ENCODE assay signal across 8 cellular contexts in genomic region chr20:25223179-25223661, GRCh38. TPM values are rescaled to one million over a fixed set of nuclear protein-coding genes. Genes with fewer than 3 reads are reported as not detected.
DNase-seq lines count a peak whose midpoint lies in the region; ATAC-seq and TF ChIP-seq lines count a peak whose summit lies in the region.

No MANE protein-coding gene starts in this region.

- no peaks in the 10 kb centered on the region for H3K9me3 Mint-ChIP-seq in CD8-positive, alpha-beta T cell
- no peaks in the 10 kb centered on the region for H3K9me3 Mint-ChIP-seq in activated T-helper 1 cell treated with anti-CD3 and anti-CD28 coated beads, Interleukin-12 subunit alpha, Interleukin-12 subunit beta, Interleukin-2, Interleukin-4 antibody, amounts not matched to agents 30 ng/mL and 10 ng/mL and 1 ng/mL, durations not matched to agents 14 hours and 24 hours and 36 hours

- ATAC-seq in CD8-positive, alpha-beta T cell, result peak; percentile 56
- no peak for ATAC-seq in GM19035 (IDR thresholded peaks at IDR 0.05; ENCODE audit: unreplicated experiment)
- ATAC-seq in GM18498 (IDR thresholded peaks at IDR 0.05; ENCODE audit: unreplicated experiment), result no peak
- ATAC-seq in GM19452 (IDR thresholded peaks at IDR 0.05; ENCODE audit: unreplicated experiment), result no peak

- H3K27me3 Mint-ChIP-seq in CD8-positive, alpha-beta T cell (ENCODE audit: low read depth), result no peaks in the 10 kb centered on the region
- H3K27me3 Mint-ChIP-seq in activated T-helper 1 cell treated with anti-CD3 and anti-CD28 coated beads, Interleukin-12 subunit alpha, Interleukin-12 subunit beta, Interleukin-2, Interleukin-4 antibody, amounts not matched to agents 30 ng/mL and 10 ng/mL and 1 ng/mL, durations not matched to agents 14 hours and 24 hours and 36 hours (ENCODE audit: insufficient read depth), result no peaks in the 10 kb centered on the region

- H3K27ac ChIP-seq in CD8-positive, alpha-beta T cell (ENCODE audit: low read depth, low read length), result no peak overlapping the region
- peak overlapping the region; percentile 0; the same call in 1 of the 2 replicates for H3K27ac ChIP-seq in HUES6 (ENCODE audit: low read depth, low read length)

- no peak for TF ChIP-seq CTCF in CD8-positive, alpha-beta T cell (IDR thresholded peaks at IDR 0.05)

- CTCF ChIA-PET in CD8-positive, alpha-beta T cell (lab: Charles Lee), result no interaction called here

- no peaks in the 10 kb centered on the region for H3K36me3 ChIP-seq in CD8-positive, alpha-beta T cell (ENCODE audit: insufficient read depth, low read length)
- peaks cover 25% of the 10 kb centered on the region for H3K36me3 ChIP-seq in HUES6 (ENCODE audit: control insufficient read depth, insufficient read depth, low read length)

- H3K36me3 Mint-ChIP-seq in CD8-positive, alpha-beta T cell, result peaks cover 34% of the 10 kb centered on the region
- H3K36me3 Mint-ChIP-seq in activated T-helper 1 cell treated with anti-CD3 and anti-CD28 coated beads, Interleukin-12 subunit alpha, Interleukin-12 subunit beta, Interleukin-2, Interleukin-4 antibody, amounts not matched to agents 30 ng/mL and 10 ng/mL and 1 ng/mL, durations not matched to agents 14 hours and 24 hours and 36 hours (ENCODE audit: low read depth), result no peaks in the 10 kb centered on the region

- no peaks in the 10 kb centered on the region for H3K27me3 ChIP-seq in CD8-positive, alpha-beta T cell (ENCODE audit: insufficient read depth, low read length)
- no peaks in the 10 kb centered on the region for H3K27me3 ChIP-seq in HUES6 (ENCODE audit: control insufficient read depth, insufficient read depth, low read length)

- H3K4me1 ChIP-seq in CD8-positive, alpha-beta T cell (ENCODE audit: insufficient read depth, low read length), result no peaks in the 10 kb centered on the region
- H3K4me1 ChIP-seq in HUES6 (ENCODE audit: control insufficient read depth, insufficient read depth, low read length), result peaks cover 16% of the 10 kb centered on the region

- H3K9me3 ChIP-seq in CD8-positive, alpha-beta T cell (ENCODE audit: low read length), result no peaks in the 10 kb centered on the region
- no peaks in the 10 kb centered on the region for H3K9me3 ChIP-seq in HUES6 (ENCODE audit: control insufficient read depth, insufficient read depth, low read depth, low read length)

- no peak overlapping the region for H3K4me3 ChIP-seq in CD8-positive, alpha-beta T cell (ENCODE audit: low read depth, low read length)
- H3K4me3 ChIP-seq in HUES6 (ENCODE audit: low read depth, low read length), result no peak overlapping the region

- POLR2A ChIA-PET in CD8-positive, alpha-beta T cell (lab: Charles Lee), result no interaction called here

- H3K4me3 Mint-ChIP-seq in CD8-positive, alpha-beta T cell, result no peak overlapping the region
- H3K4me3 Mint-ChIP-seq in activated T-helper 1 cell treated with anti-CD3 and anti-CD28 coated beads, Interleukin-12 subunit alpha, Interleukin-12 subunit beta, Interleukin-2, Interleukin-4 antibody, amounts not matched to agents 30 ng/mL and 10 ng/mL and 1 ng/mL, durations not matched to agents 14 hours and 24 hours and 36 hours, result no peak overlapping the region

- DNase-seq in CD8-positive, alpha-beta T cell, result no peak
- DNase-seq in activated T-helper 1 cell treated with anti-CD3 and anti-CD28 coated beads, Interleukin-12 subunit alpha, Interleukin-12 subunit beta, Interleukin-2, Interleukin-4 antibody, amounts not matched to agents 30 ng/mL and 10 ng/mL and 1 ng/mL, durations not matched to agents 14 hours and 24 hours and 36 hours (ENCODE audit: low spot score), result no peak
- peak; percentile 98 for DNase-seq in islet precursor cell
- DNase-seq in NCI-H1092 (lab: John Stamatoyannopoulos, UW), result no peak

- intact Hi-C loops in CD8-positive, alpha-beta T cell (cut with DNase I, micrococcal nuclease), result loop anchor here in 1 of 2 experiments (1.0 kb wide), 1 partner anchor 176 kb away; no protein-coding TSS in a partner anchor
- intact Hi-C loops in activated T-helper 1 cell treated with anti-CD3 and anti-CD28 coated beads, Interleukin-12 subunit alpha, Interleukin-12 subunit beta, Interleukin-2, Interleukin-4 antibody, amounts not matched to agents 30 ng/mL and 10 ng/mL and 1 ng/mL, durations not matched to agents 14 hours and 24 hours and 36 hours (cut with micrococcal nuclease), result loop anchor here (1.0 to 2.0 kb wide), 2 partner anchors 14 to 24 kb away; no protein-coding TSS in a partner anchor

- H3K9ac ChIP-seq in HUES6 (ENCODE audit: low read length), result peak overlapping the region; percentile 3

- H3K4me1 Mint-ChIP-seq in CD8-positive, alpha-beta T cell (ENCODE audit: low read depth), result peaks cover 3% of the 10 kb centered on the region
- H3K4me1 Mint-ChIP-seq in activated T-helper 1 cell treated with anti-CD3 and anti-CD28 coated beads, Interleukin-12 subunit alpha, Interleukin-12 subunit beta, Interleukin-2, Interleukin-4 antibody, amounts not matched to agents 30 ng/mL and 10 ng/mL and 1 ng/mL, durations not matched to agents 14 hours and 24 hours and 36 hours (ENCODE audit: low read depth), result peaks cover 6% of the 10 kb centered on the region

- H3K27ac Mint-ChIP-seq in CD8-positive, alpha-beta T cell, result peak overlapping the region; percentile 45
- H3K27ac Mint-ChIP-seq in activated T-helper 1 cell treated with anti-CD3 and anti-CD28 coated beads, Interleukin-12 subunit alpha, Interleukin-12 subunit beta, Interleukin-2, Interleukin-4 antibody, amounts not matched to agents 30 ng/mL and 10 ng/mL and 1 ng/mL, durations not matched to agents 14 hours and 24 hours and 36 hours, result peak overlapping the region; percentile 26

RNA-seq across cellular contexts. Expression of gene PYGB, which starts 24.7 kb away (rescaled TPM):
- total RNA-seq in CD8-positive, alpha-beta T cell, result 10 to 100 TPM; 35.2 to 39.2 TPM
- total RNA-seq in activated T-helper 1 cell treated with anti-CD3 and anti-CD28 coated beads, Interleukin-12 subunit alpha, Interleukin-12 subunit beta, Interleukin-2, Interleukin-4 antibody, amounts not matched to agents 30 ng/mL and 10 ng/mL and 1 ng/mL, durations not matched to agents 14 hours and 24 hours and 36 hours, result 36.8 and 38.5 TPM in 2 replicates

RNA-seq across cellular contexts. Expression of gene ENTPD6, which starts 27.7 kb away (rescaled TPM):
- total RNA-seq in CD8-positive, alpha-beta T cell, result 10 to 100 TPM; 62.4 to 70.1 TPM
- total RNA-seq in activated T-helper 1 cell treated with anti-CD3 and anti-CD28 coated beads, Interleukin-12 subunit alpha, Interleukin-12 subunit beta, Interleukin-2, Interleukin-4 antibody, amounts not matched to agents 30 ng/mL and 10 ng/mL and 1 ng/mL, durations not matched to agents 14 hours and 24 hours and 36 hours, result 42.5 and 43.5 TPM in 2 replicates
